Comparison of ENCODE assay signal across 9 cellular contexts in the genomic region with DNA sequence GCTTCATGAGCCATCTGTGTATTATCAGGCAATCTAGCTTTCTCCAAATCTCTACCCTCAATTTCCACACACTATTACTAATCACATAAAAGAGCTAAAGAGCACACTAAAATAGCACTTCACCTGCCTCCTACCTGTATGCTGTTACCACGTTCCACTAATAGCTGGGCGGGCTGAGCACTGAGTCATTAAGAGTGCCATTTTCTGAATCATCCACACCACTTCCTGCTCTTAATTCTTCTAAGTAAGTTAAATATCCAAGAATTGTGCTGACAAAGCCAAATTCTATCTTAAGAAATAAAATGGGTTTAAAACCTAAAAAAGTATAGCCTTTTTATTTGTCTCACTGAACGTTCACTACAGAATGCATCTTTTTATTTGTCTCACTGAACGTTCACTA. TPM values are rescaled to one million over a fixed set of nuclear protein-coding genes. Genes with fewer than 3 reads are reported as not detected.
DNase-seq lines count a peak whose midpoint lies in the region; ATAC-seq and FAIRE-seq lines count a peak whose summit lies in the region.
"Had no signal": no experiment of that assay in that cellular context is flagged by ENCODE, and none has a peak within 500 bp of the region (broad histone marks: within the 10 kb centered on the region; RNA-seq: fewer than 3 reads in every experiment).

No MANE protein-coding gene starts in this region.

- in situ Hi-C loops in G401 (cut with HindIII; ENCODE audit: low sequenced_read_pairs), result no loop called here

- H3K4me1 Mint-ChIP-seq in stimulated activated naive CD8-positive, alpha-beta T cell treated with anti-CD3 and anti-CD28 coated beads, Interleukin-15, Interleukin-2, amounts not matched to agents 100 ng/mL and 50 ng/mL, for 24 hours (ENCODE audit: low read depth), result peaks cover 49% of the 10 kb centered on the region
- H3K4me1 Mint-ChIP-seq: nephron had no signal

- no peaks in the 10 kb centered on the region for H3K9me3 Mint-ChIP-seq in stimulated activated naive CD8-positive, alpha-beta T cell treated with anti-CD3 and anti-CD28 coated beads, Interleukin-15, Interleukin-2, amounts not matched to agents 100 ng/mL and 50 ng/mL, for 24 hours
- H3K9me3 Mint-ChIP-seq: nephron had no signal

- peak overlapping the region; percentile 86 for H3K27ac Mint-ChIP-seq in stimulated activated naive CD8-positive, alpha-beta T cell treated with anti-CD3 and anti-CD28 coated beads, Interleukin-15, Interleukin-2, amounts not matched to agents 100 ng/mL and 50 ng/mL, for 24 hours
- H3K27ac Mint-ChIP-seq: nephron had no signal

- peaks cover 75% of the 10 kb centered on the region for H3K36me3 Mint-ChIP-seq in stimulated activated naive CD8-positive, alpha-beta T cell treated with anti-CD3 and anti-CD28 coated beads, Interleukin-15, Interleukin-2, amounts not matched to agents 100 ng/mL and 50 ng/mL, for 24 hours (ENCODE audit: low read depth)

- no peaks in the 10 kb centered on the region for H3K27me3 Mint-ChIP-seq in stimulated activated naive CD8-positive, alpha-beta T cell treated with anti-CD3 and anti-CD28 coated beads, Interleukin-15, Interleukin-2, amounts not matched to agents 100 ng/mL and 50 ng/mL, for 24 hours

- no peak for ATAC-seq in HG02970 (IDR thresholded peaks at IDR 0.05; ENCODE audit: low FRiP score, unreplicated experiment)

- H3K4me3 Mint-ChIP-seq in stimulated activated naive CD8-positive, alpha-beta T cell treated with anti-CD3 and anti-CD28 coated beads, Interleukin-15, Interleukin-2, amounts not matched to agents 100 ng/mL and 50 ng/mL, for 24 hours, result peak overlapping the region; percentile 36
- H3K4me3 Mint-ChIP-seq: nephron had no signal

- DNase-seq in NOMO-1 treated with DMSO at 0.1 percent for 48 hours (lab: John Stamatoyannopoulos, UW; ENCODE audit: unreplicated experiment) (peak; percentile 7), NOMO-1 treated with dmso at 0.1 percent for 144 hours (lab: John Stamatoyannopoulos, UW; ENCODE audit: unreplicated experiment) (no peak), activated T-cell treated with anti-CD3 and anti-CD28 coated beads for 4 hours (peak; percentile 39), inferior parietal cortex (ENCODE audit: extremely low spot score) (no peak), G401 (ENCODE audit: low spot score) (no peak)

- peak; percentile 97 for FAIRE-seq in islet of Langerhans (lab: Jason Lieb, UNC)

RNA-seq across cellular contexts. Expression of a gene that starts 35.7 kb away (rescaled TPM):
- total RNA-seq in G401 (2014; rRNA removed; shearing (Covaris generic)), result 36.1 and 60.6 TPM in 2 replicates

Comparison
In these comparisons a context has a peak if more than half of its experiments do, and no peak if none do; other contexts are left out.
1. DNase-seq: peak in NOMO-1 treated with DMSO at 0.1 percent for 48 hours (single experiment) and activated T-cell treated with anti-CD3 and anti-CD28 coated beads for 4 hours (single experiment); none in NOMO-1 treated with dmso at 0.1 percent for 144 hours (single experiment), inferior parietal cortex (single experiment) and G401 (single experiment).